Comparison of ENCODE assay signal across 21 cellular contexts in genomic region chr2:3630631-3631030, GRCh38. TPM values are rescaled to one million over a fixed set of nuclear protein-coding genes. Genes with fewer than 3 reads are reported as not detected.
DNase-seq lines count a peak whose midpoint lies in the region; ATAC-seq, FAIRE-seq and TF ChIP-seq lines count a peak whose summit lies in the region.
"Had no signal": no experiment of that assay in that cellular context is flagged by ENCODE, and none has a peak within 500 bp of the region (broad histone marks: within the 10 kb centered on the region; RNA-seq: fewer than 3 reads in every experiment).

No MANE protein-coding gene starts in this region.

- H3K79me2 ChIP-seq in K562 (ENCODE audit: control insufficient read depth, insufficient read depth, low read length) (no peaks in the 10 kb centered on the region), osteoblast (ENCODE audit: insufficient read depth, low read length) (no peaks in the 10 kb centered on the region)

- H3K9ac ChIP-seq in K562 (ENCODE audit: insufficient read depth in 1 of 2, low read depth in 2 of 2, low read length in 2 of 2), result no peak overlapping the region

- H3K9me1 ChIP-seq in K562 (ENCODE audit: control insufficient read depth, insufficient read depth, low read length), result no peaks in the 10 kb centered on the region

- TF ChIP-seq RAD21 in K562 (CRISPR knock-in tag; conservative IDR thresholded peaks at IDR 0.05 in 1 of 2, IDR thresholded peaks at IDR 0.05 in 1 of 2), result no peak

- H3K9me3 Mint-ChIP-seq in activated CD8-positive, alpha-beta memory T cell treated with anti-CD3 and anti-CD28 coated beads, Interleukin-2, amount 10 ng/mL, durations not matched to agents 7 days and 5 days (ENCODE audit: low read depth), result no peaks in the 10 kb centered on the region
- H3K9me3 Mint-ChIP-seq in activated CD4-positive, alpha-beta T cell treated with anti-CD3 and anti-CD28 coated beads for 36 hours (ENCODE audit: low read depth), result no peaks in the 10 kb centered on the region
- H3K9me3 Mint-ChIP-seq: CD8-positive, alpha-beta memory T cell had no signal

- ATAC-seq in activated CD8-positive, alpha-beta memory T cell treated with anti-CD3 and anti-CD28 coated beads, Interleukin-2, amount 10 ng/mL, durations not matched to agents 7 days and 5 days, result no peak
- ATAC-seq in K562 (no peak), GM18867 (IDR thresholded peaks at IDR 0.05; ENCODE audit: unreplicated experiment) (no peak)
- no peak for ATAC-seq in activated CD4-positive, alpha-beta T cell treated with anti-CD3 and anti-CD28 coated beads for 36 hours
- ATAC-seq: Right ventricle myocardium inferior had no signal

- H3K4me3 ChIP-seq in K562 (no peak overlapping the region), osteoblast (ENCODE audit: insufficient read depth, low read length) (no peak overlapping the region)
- H3K4me3 ChIP-seq: SJSA1 had no signal

- H3K36me3 ChIP-seq in K562 (ENCODE audit: control insufficient read depth, insufficient read depth, low read length) (no peaks in the 10 kb centered on the region), osteoblast (ENCODE audit: insufficient read depth, low read length) (no peaks in the 10 kb centered on the region)
- H3K36me3 ChIP-seq: SJSA1 had no signal

- no peak for TF ChIP-seq EP300 in K562 (IDR thresholded peaks at IDR 0.05; ENCODE audit: low read length)

- H4K20me1 ChIP-seq in K562 (replicated peaks; ENCODE audit: control insufficient read depth, insufficient read depth, low read length) (no peaks in the 10 kb centered on the region; the same call in none of the 2 replicates), osteoblast (ENCODE audit: insufficient read depth, low read length) (no peaks in the 10 kb centered on the region)

- FAIRE-seq in K562 (lab: Jason Lieb, UNC), result no peak
- FAIRE-seq: H1, RCC 7860 had no signal

- peaks cover 25 to 53% of the 10 kb centered on the region in 2 experiments for H3K27me3 ChIP-seq in K562 (ENCODE audit: control insufficient read depth in 2 of 2, insufficient read depth in 2 of 2, low read length in 2 of 2)
- H3K27me3 ChIP-seq in osteoblast (ENCODE audit: insufficient read depth, low read length), result no peaks in the 10 kb centered on the region
- H3K27me3 ChIP-seq: SJSA1 had no signal

- H3K27ac ChIP-seq in K562 (ENCODE audit: extremely low read depth, low read depth, low read length) (no peak overlapping the region), osteoblast (ENCODE audit: low read depth, low read length) (no peak overlapping the region)
- H3K27ac ChIP-seq: SJSA1 had no signal

- H3K4me2 ChIP-seq in K562 (ENCODE audit: insufficient read depth, low read length) (no peak overlapping the region), osteoblast (ENCODE audit: insufficient read depth, low read length) (no peak overlapping the region)

- BruUV-seq in K562 (replicated peaks; lab: Mats Ljungman, UMichigan), result no TSS peak

- H3K27ac Mint-ChIP-seq in activated CD8-positive, alpha-beta memory T cell treated with anti-CD3 and anti-CD28 coated beads, Interleukin-2, amount 10 ng/mL, durations not matched to agents 7 days and 5 days, result no peak overlapping the region
- no peak overlapping the region for H3K27ac Mint-ChIP-seq in activated CD4-positive, alpha-beta T cell treated with anti-CD3 and anti-CD28 coated beads for 36 hours
- H3K27ac Mint-ChIP-seq: CD8-positive, alpha-beta memory T cell had no signal

- H3K27me3 Mint-ChIP-seq in activated CD8-positive, alpha-beta memory T cell treated with anti-CD3 and anti-CD28 coated beads, Interleukin-2, amount 10 ng/mL, durations not matched to agents 7 days and 5 days, result no peaks in the 10 kb centered on the region
- H3K27me3 Mint-ChIP-seq in activated CD4-positive, alpha-beta T cell treated with anti-CD3 and anti-CD28 coated beads for 36 hours, result no peaks in the 10 kb centered on the region

- H3K4me3 Mint-ChIP-seq in activated CD8-positive, alpha-beta memory T cell treated with anti-CD3 and anti-CD28 coated beads, Interleukin-2, amount 10 ng/mL, durations not matched to agents 7 days and 5 days, result no peak overlapping the region
- no peak overlapping the region for H3K4me3 Mint-ChIP-seq in activated CD4-positive, alpha-beta T cell treated with anti-CD3 and anti-CD28 coated beads for 36 hours
- H3K4me3 Mint-ChIP-seq: CD8-positive, alpha-beta memory T cell had no signal

- no peak for TF ChIP-seq POLR2A in K562 (conservative IDR thresholded peaks at IDR 0.05)

- H3K4me1 ChIP-seq in K562 (replicated peaks in 1 of 2; ENCODE audit: control insufficient read depth in 2 of 2, insufficient read depth in 2 of 2, low read length in 2 of 2), result peaks cover 0 to 17% of the 10 kb centered on the region in 2 experiments; a peak in 2 of 5 replicates
- no peaks in the 10 kb centered on the region for H3K4me1 ChIP-seq in osteoblast (ENCODE audit: insufficient read depth, low read length)

- WGBS in K562 (ENCODE audit: insufficient coverage, low coverage, missing lambda C conversion rate), result 1% methylated on average over 7 of the region's 7 CpGs

- no peaks in the 10 kb centered on the region for H3K36me3 Mint-ChIP-seq in activated CD8-positive, alpha-beta memory T cell treated with anti-CD3 and anti-CD28 coated beads, Interleukin-2, amount 10 ng/mL, durations not matched to agents 7 days and 5 days
- H3K36me3 Mint-ChIP-seq in activated CD4-positive, alpha-beta T cell treated with anti-CD3 and anti-CD28 coated beads for 36 hours (ENCODE audit: low read depth), result no peaks in the 10 kb centered on the region
- H3K36me3 Mint-ChIP-seq: CD8-positive, alpha-beta memory T cell had no signal

- intact Hi-C loops in K562 (cut with micrococcal nuclease), result no loop called here
- intact Hi-C loops in activated CD4-positive, alpha-beta T cell treated with anti-CD3 and anti-CD28 coated beads for 36 hours (cut with DNase I, micrococcal nuclease), result no loop called here

- TF ChIP-seq CTCF in K562 (IDR thresholded peaks at IDR 0.05 in 2 of 3, conservative IDR thresholded peaks at IDR 0.05 in 1 of 3; ENCODE audit: insufficient read depth in 2 of 3, low read depth in 1 of 3, low read length in 3 of 3) (no peak), osteoblast (IDR thresholded peaks at IDR 0.05; ENCODE audit: extremely low read depth, low read depth, low read length) (no peak)

- DNase-seq in activated CD8-positive, alpha-beta memory T cell treated with anti-CD3 and anti-CD28 coated beads, Interleukin-2, amount 10 ng/mL, durations not matched to agents 7 days and 5 days, result peak; percentile 18
- DNase-seq in activated CD8-positive, alpha-beta memory T cell treated with anti-CD3 and anti-CD28 coated beads, Interleukin-2, amount 50 U/mL, for 4 hours, result no peak
- DNase-seq in K562 (ENCODE audit: extremely low read depth in 1 of 4, low spot score in 3 of 4), result no peak
- peak; percentile 25 for DNase-seq in osteoblast (ENCODE audit: insufficient read length, low spot score, missing footprints)
- DNase-seq in ureter (ENCODE audit: low spot score), result peak; percentile 26
- no peak for DNase-seq in activated CD4-positive, alpha-beta T cell treated with anti-CD3 and anti-CD28 coated beads for 36 hours
- DNase-seq: 8988T; C1 segment of cervical spinal cord; CD8-positive, alpha-beta memory T cell; GDM1; NCI-H1105 treated with DMSO at 0.1 percent for 48 hours; NCI-H1694; NCI-H2081; NCI-H2171 treated with DMSO at 0.1 percent for 48 hours; NCI-H526 had no signal

- no peak overlapping the region for H2AFZ ChIP-seq in K562 (ENCODE audit: low read depth, low read length)
- no peak overlapping the region for H2AFZ ChIP-seq in osteoblast (ENCODE audit: low read length)

- no peaks in the 10 kb centered on the region for H3K4me1 Mint-ChIP-seq in activated CD8-positive, alpha-beta memory T cell treated with anti-CD3 and anti-CD28 coated beads, Interleukin-2, amount 10 ng/mL, durations not matched to agents 7 days and 5 days
- H3K4me1 Mint-ChIP-seq in activated CD4-positive, alpha-beta T cell treated with anti-CD3 and anti-CD28 coated beads for 36 hours, result no peaks in the 10 kb centered on the region
- H3K4me1 Mint-ChIP-seq: CD8-positive, alpha-beta memory T cell had no signal

- CTCF ChIA-PET in activated CD8-positive, alpha-beta memory T cell treated with anti-CD3 and anti-CD28 coated beads, Interleukin-2, amount 10 ng/mL, durations not matched to agents 7 days and 5 days (lab: Charles Lee), result no interaction called here
- CTCF ChIA-PET in K562 (lab: Yijun Ruan, JAX; ENCODE audit: low intra/inter-chr PET ratio), result no interaction called here
- CTCF ChIA-PET in activated CD4-positive, alpha-beta T cell treated with anti-CD3 and anti-CD28 coated beads for 36 hours (lab: Charles Lee), result no interaction called here

- POLR2A ChIA-PET in K562 (lab: Yijun Ruan, JAX), result no interaction called here
- POLR2A ChIA-PET in activated CD4-positive, alpha-beta T cell treated with anti-CD3 and anti-CD28 coated beads for 36 hours (lab: Charles Lee), result no interaction called here

- H3K9me3 ChIP-seq in K562 (replicated peaks; ENCODE audit: control insufficient read depth, insufficient read depth, low read depth, low read length), result no peaks in the 10 kb centered on the region
- H3K9me3 ChIP-seq in osteoblast (ENCODE audit: low read depth, low read length), result no peaks in the 10 kb centered on the region
- H3K9me3 ChIP-seq: SJSA1 had no signal

- in situ Hi-C loops in K562 (cut with MboI), result no loop called here

RNA-seq across cellular contexts. Expression of gene ALLC, which starts 27.4 kb away (rescaled TPM):
- not detected for total RNA-seq in activated CD8-positive, alpha-beta memory T cell treated with anti-CD3 and anti-CD28 coated beads, Interleukin-2, amount 10 ng/mL, durations not matched to agents 7 days and 5 days
- total RNA-seq in K562 (2011; cell fraction: chromatin; rRNA removed; ENCODE audit: low replicate concordance), result not detected in 2 replicates
- total RNA-seq in K562 (2011; cell fraction: nucleolus; rRNA removed), result not detected in 2 replicates
- total RNA-seq in K562 (2011; cell fraction: nucleoplasm; rRNA removed), result not detected in 2 replicates
- total RNA-seq in K562 (2014; rRNA removed) (not detected in 2 replicates), K562 (2014; rRNA removed; fragmentation: Illumina TruSeq; extraction: Trizol) (not detected in 2 replicates), K562 (2015; rRNA removed; fragmentation: Illumina TruSeq; extraction: Trizol) (not detected in 2 replicates), K562 (2021) (not detected in 2 replicates), osteoblast (not detected in 2 replicates), ureter (not detected)
- polyA plus RNA-seq in K562 (2011; rRNA removed) (not detected in 2 replicates), K562 (2014; fragmentation: Illumina TruSeq; extraction: Trizol) (not detected in 2 replicates), K562 (2014; fragmentation: Nextera tagmentation; extraction: Ambion mirVana) (not detected), K562 (2014; rRNA removed) (not detected in 2 replicates)
- not detected in 2 replicates for polyA plus RNA-seq in K562 (2011; cell fraction: cytosol; rRNA removed)
- not detected in 2 replicates for polyA plus RNA-seq in K562 (2011; cell fraction: nucleus; rRNA removed)
- not detected in 2 replicates for polyA plus RNA-seq in K562 (2012)
- polyA minus RNA-seq in K562 (2011; rRNA and poly(A)+ RNA removed), result not detected in 2 replicates
- not detected in 2 replicates for polyA minus RNA-seq in K562 (2011; cell fraction: cytosol; rRNA and poly(A)+ RNA removed)
- not detected in 2 replicates for polyA minus RNA-seq in K562 (2011; cell fraction: nucleus; rRNA and poly(A)+ RNA removed)
- total RNA-seq in activated CD4-positive, alpha-beta T cell treated with anti-CD3 and anti-CD28 coated beads for 36 hours, result not detected
- total RNA-seq: CD8-positive, alpha-beta memory T cell; H1; OCI-LY7; Right ventricle myocardium inferior; SJSA1 had no signal
- polyA plus RNA-seq: CD8-positive, alpha-beta memory T cell; H1 had no signal

RNA-seq across cellular contexts. Expression of gene COLEC11, which starts 35.7 kb away (rescaled TPM):
- under 1 TPM; 0.23 to 0.32 TPM for total RNA-seq in activated CD8-positive, alpha-beta memory T cell treated with anti-CD3 and anti-CD28 coated beads, Interleukin-2, amount 10 ng/mL, durations not matched to agents 7 days and 5 days
- 2.0 and 3.4 TPM in 2 replicates for total RNA-seq in K562 (2011; cell fraction: chromatin; rRNA removed; ENCODE audit: low replicate concordance)
- 3.3 and 3.7 TPM in 2 replicates for total RNA-seq in K562 (2011; cell fraction: nucleolus; rRNA removed)
- total RNA-seq in K562 (2011; cell fraction: nucleoplasm; rRNA removed), result 3.4 and 3.7 TPM in 2 replicates
- 2.9 and 5.4 TPM in 2 replicates for total RNA-seq in K562 (2014; rRNA removed)
- total RNA-seq in K562 (2014; rRNA removed; fragmentation: Illumina TruSeq; extraction: Trizol), result 0.67 and 0.98 TPM in 2 replicates
- total RNA-seq in K562 (2015; rRNA removed; fragmentation: Illumina TruSeq; extraction: Trizol), result 2.0 and 2.6 TPM in 2 replicates
- 2.9 and 4.3 TPM in 2 replicates for total RNA-seq in K562 (2021)
- 0.93 and 1.6 TPM in 2 replicates for polyA plus RNA-seq in K562 (2011; rRNA removed)
- 1.6 and 4.7 TPM in 2 replicates for polyA plus RNA-seq in K562 (2011; cell fraction: cytosol; rRNA removed)
- polyA plus RNA-seq in K562 (2011; cell fraction: nucleus; rRNA removed), result 0.69 and 1.5 TPM in 2 replicates
- 3.8 and 6.7 TPM in 2 replicates for polyA plus RNA-seq in K562 (2012)
- polyA plus RNA-seq in K562 (2014; fragmentation: Illumina TruSeq; extraction: Trizol), result 1.8 and 3.2 TPM in 2 replicates
- under 1 TPM; 0.32 to 0.73 TPM for polyA plus RNA-seq in K562 (2014; fragmentation: Nextera tagmentation; extraction: Ambion mirVana)
- 3.3 and 4.3 TPM in 2 replicates for polyA plus RNA-seq in K562 (2014; rRNA removed)
- polyA minus RNA-seq in K562 (2011; rRNA and poly(A)+ RNA removed), result 0.63 and 1.2 TPM in 2 replicates
- not detected in 2 replicates for polyA minus RNA-seq in K562 (2011; cell fraction: cytosol; rRNA and poly(A)+ RNA removed)
- 0.54 and 0.78 TPM in 2 replicates for polyA minus RNA-seq in K562 (2011; cell fraction: nucleus; rRNA and poly(A)+ RNA removed)
- under 0.01 and 0.36 TPM in 2 replicates for total RNA-seq in osteoblast
- 2.4 TPM for total RNA-seq in ureter
- total RNA-seq in activated CD4-positive, alpha-beta T cell treated with anti-CD3 and anti-CD28 coated beads for 36 hours, result under 1 TPM; 0.18 to 0.37 TPM
- total RNA-seq: SJSA1 had no signal
- polyA plus RNA-seq: CD8-positive, alpha-beta memory T cell had no signal

RNA-seq across cellular contexts. Expression of gene RPS7, which starts 55.6 kb away (rescaled TPM):
- total RNA-seq in activated CD8-positive, alpha-beta memory T cell treated with anti-CD3 and anti-CD28 coated beads, Interleukin-2, amount 10 ng/mL, durations not matched to agents 7 days and 5 days, result 1,000 to 10,000 TPM; 1,010 to 1,163 TPM
- 147 and 178 TPM in 2 replicates for total RNA-seq in K562 (2011; cell fraction: chromatin; rRNA removed; ENCODE audit: low replicate concordance)
- 248 and 275 TPM in 2 replicates for total RNA-seq in K562 (2011; cell fraction: nucleolus; rRNA removed)
- total RNA-seq in K562 (2011; cell fraction: nucleoplasm; rRNA removed), result 393 and 713 TPM in 2 replicates
- total RNA-seq in K562 (2014; rRNA removed) (2,103 and 2,507 TPM in 2 replicates), K562 (2014; rRNA removed; fragmentation: Illumina TruSeq; extraction: Trizol) (3,088 and 3,235 TPM in 2 replicates), K562 (2015; rRNA removed; fragmentation: Illumina TruSeq; extraction: Trizol) (4,033 and 4,169 TPM in 2 replicates), K562 (2021) (2,201 and 2,441 TPM in 2 replicates), osteoblast (1,101 and 1,268 TPM in 2 replicates), ureter (1,218 TPM)
- polyA plus RNA-seq in K562 (2011; rRNA removed) (2,427 and 2,760 TPM in 2 replicates), K562 (2014; fragmentation: Illumina TruSeq; extraction: Trizol) (2,675 and 2,931 TPM in 2 replicates), K562 (2014; fragmentation: Nextera tagmentation; extraction: Ambion mirVana) (1,000 to 10,000 TPM; 2,718 to 3,051 TPM), K562 (2014; rRNA removed) (2,676 and 2,779 TPM in 2 replicates)
- polyA plus RNA-seq in K562 (2011; cell fraction: cytosol; rRNA removed), result 843 and 1,466 TPM in 2 replicates
- polyA plus RNA-seq in K562 (2011; cell fraction: nucleus; rRNA removed), result 522 and 963 TPM in 2 replicates
- polyA plus RNA-seq in K562 (2012), result 1,908 and 2,807 TPM in 2 replicates
- polyA minus RNA-seq in K562 (2011; rRNA and poly(A)+ RNA removed), result 462 and 473 TPM in 2 replicates
- 394 and 466 TPM in 2 replicates for polyA minus RNA-seq in K562 (2011; cell fraction: cytosol; rRNA and poly(A)+ RNA removed)
- polyA minus RNA-seq in K562 (2011; cell fraction: nucleus; rRNA and poly(A)+ RNA removed), result 97.9 and 170 TPM in 2 replicates
- 1,000 to 10,000 TPM; 1,481 to 1,840 TPM for total RNA-seq in activated CD4-positive, alpha-beta T cell treated with anti-CD3 and anti-CD28 coated beads for 36 hours

Comparison
In these comparisons a context has a peak if more than half of its experiments do, and no peak if none do; other contexts are left out.
1. DNase-seq: peak in activated CD8-positive, alpha-beta memory T cell treated with anti-CD3 and anti-CD28 coated beads, Interleukin-2, amount 10 ng/mL, durations not matched to agents 7 days and 5 days (single experiment), osteoblast (single experiment) and ureter (single experiment); none in activated CD8-positive, alpha-beta memory T cell treated with anti-CD3 and anti-CD28 coated beads, Interleukin-2, amount 50 U/mL, for 4 hours (single experiment), K562 (0 of 4) and activated CD4-positive, alpha-beta T cell treated with anti-CD3 and anti-CD28 coated beads for 36 hours (single experiment).